2 cellular contexts compared by ENCODE assay signal in the genomic region with DNA sequence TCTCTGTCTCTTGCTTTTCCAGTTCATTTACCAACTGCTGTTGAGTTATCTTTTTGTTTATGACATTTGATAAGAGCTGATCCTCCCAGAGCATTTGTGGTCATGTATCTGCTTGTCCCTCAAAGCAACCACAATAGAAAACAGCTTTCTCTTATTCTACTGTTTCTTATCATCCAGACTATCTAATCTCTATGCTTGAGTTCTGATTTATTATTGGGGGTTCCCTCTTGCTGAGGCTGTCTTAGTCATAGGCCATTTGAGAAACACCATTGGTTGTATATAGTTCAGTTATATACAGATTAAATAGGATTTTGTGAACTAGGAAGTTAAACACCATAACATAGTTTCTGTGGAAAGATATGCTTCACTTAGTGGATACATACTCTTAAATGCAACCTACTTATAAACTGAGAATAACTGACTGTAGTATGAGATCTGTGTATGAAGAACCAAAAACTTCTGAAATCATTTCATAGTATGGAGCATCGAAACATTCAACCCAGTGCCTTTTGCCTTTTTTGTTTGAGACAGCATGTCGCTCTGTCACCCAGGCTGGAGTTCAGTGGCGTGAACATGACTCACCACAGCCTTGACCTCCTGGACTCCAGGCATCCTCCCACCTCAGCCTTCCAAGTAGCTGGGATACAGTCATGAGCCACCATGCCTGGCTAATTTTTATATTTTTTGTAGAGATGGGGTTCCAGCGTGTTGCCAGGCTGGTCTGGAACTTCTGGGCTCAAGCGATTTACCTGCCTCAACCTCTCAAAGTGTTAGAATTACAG.
A peak's percentile ranks its signal among the peaks of the same experiment; 100 is the strongest.
TF ChIP-seq lines count a peak whose summit lies in the region.

No MANE protein-coding gene starts in this region.

TF ChIP-seq in SK-N-SH, 30 proteins besides CTCF, POLR2A, EP300 and RAD21 (continued from another document):
- TF ChIP-seq, protein P1, sequence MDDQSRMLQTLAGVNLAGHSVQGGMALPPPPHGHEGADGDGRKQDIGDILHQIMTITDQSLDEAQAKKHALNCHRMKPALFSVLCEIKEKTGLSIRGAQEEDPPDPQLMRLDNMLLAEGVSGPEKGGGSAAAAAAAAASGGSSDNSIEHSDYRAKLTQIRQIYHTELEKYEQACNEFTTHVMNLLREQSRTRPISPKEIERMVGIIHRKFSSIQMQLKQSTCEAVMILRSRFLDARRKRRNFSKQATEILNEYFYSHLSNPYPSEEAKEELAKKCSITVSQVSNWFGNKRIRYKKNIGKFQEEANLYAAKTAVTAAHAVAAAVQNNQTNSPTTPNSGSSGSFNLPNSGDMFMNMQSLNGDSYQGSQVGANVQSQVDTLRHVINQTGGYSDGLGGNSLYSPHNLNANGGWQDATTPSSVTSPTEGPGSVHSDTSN (IDR thresholded peaks at IDR 0.05): peak; percentile 33; the same call in 1 of the 2 replicates
- TF ChIP-seq TAF1 (IDR thresholded peaks at IDR 0.05; ENCODE audit: borderline replicate concordance, low read depth, low read length) (no peak), YY1 (IDR thresholded peaks at IDR 0.05; ENCODE audit: low read depth) (no peak), FOSL2 (IDR thresholded peaks at IDR 0.05; ENCODE audit: borderline replicate concordance, low read depth) (0 out of 2 replicates have a peak, but pooled peaks have one; percentile 3), TCF12 (IDR thresholded peaks at IDR 0.05) (peak; percentile 40), SMC3 (IDR thresholded peaks at IDR 0.05; ENCODE audit: low read depth, low read length) (no peak)
- TF ChIP-seq, protein P2, sequence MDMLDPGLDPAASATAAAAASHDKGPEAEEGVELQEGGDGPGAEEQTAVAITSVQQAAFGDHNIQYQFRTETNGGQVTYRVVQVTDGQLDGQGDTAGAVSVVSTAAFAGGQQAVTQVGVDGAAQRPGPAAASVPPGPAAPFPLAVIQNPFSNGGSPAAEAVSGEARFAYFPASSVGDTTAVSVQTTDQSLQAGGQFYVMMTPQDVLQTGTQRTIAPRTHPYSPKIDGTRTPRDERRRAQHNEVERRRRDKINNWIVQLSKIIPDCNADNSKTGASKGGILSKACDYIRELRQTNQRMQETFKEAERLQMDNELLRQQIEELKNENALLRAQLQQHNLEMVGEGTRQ (IDR thresholded peaks at IDR 0.05; ENCODE audit: borderline replicate concordance, low read depth, low read length): no peak

TF ChIP-seq in SK-N-SH treated with all-trans-retinoic acid at 6 μM for 48 hours, 23 proteins besides CTCF, POLR2A, EP300 and RAD21 (continued from another document):
- TF ChIP-seq, protein P3, sequence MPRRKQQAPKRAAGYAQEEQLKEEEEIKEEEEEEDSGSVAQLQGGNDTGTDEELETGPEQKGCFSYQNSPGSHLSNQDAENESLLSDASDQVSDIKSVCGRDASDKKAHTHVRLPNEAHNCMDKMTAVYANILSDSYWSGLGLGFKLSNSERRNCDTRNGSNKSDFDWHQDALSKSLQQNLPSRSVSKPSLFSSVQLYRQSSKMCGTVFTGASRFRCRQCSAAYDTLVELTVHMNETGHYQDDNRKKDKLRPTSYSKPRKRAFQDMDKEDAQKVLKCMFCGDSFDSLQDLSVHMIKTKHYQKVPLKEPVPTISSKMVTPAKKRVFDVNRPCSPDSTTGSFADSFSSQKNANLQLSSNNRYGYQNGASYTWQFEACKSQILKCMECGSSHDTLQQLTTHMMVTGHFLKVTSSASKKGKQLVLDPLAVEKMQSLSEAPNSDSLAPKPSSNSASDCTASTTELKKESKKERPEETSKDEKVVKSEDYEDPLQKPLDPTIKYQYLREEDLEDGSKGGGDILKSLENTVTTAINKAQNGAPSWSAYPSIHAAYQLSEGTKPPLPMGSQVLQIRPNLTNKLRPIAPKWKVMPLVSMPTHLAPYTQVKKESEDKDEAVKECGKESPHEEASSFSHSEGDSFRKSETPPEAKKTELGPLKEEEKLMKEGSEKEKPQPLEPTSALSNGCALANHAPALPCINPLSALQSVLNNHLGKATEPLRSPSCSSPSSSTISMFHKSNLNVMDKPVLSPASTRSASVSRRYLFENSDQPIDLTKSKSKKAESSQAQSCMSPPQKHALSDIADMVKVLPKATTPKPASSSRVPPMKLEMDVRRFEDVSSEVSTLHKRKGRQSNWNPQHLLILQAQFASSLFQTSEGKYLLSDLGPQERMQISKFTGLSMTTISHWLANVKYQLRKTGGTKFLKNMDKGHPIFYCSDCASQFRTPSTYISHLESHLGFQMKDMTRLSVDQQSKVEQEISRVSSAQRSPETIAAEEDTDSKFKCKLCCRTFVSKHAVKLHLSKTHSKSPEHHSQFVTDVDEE (CRISPR knock-in tag; IDR thresholded peaks at IDR 0.05): no peak
- TF ChIP-seq OSR1 (CRISPR knock-in tag; IDR thresholded peaks at IDR 0.05) (no peak), ZNF70 (CRISPR knock-in tag; IDR thresholded peaks at IDR 0.05) (no peak), SNAI2 (CRISPR knock-in tag; IDR thresholded peaks at IDR 0.05) (no peak), GLIS3 (CRISPR knock-in tag; IDR thresholded peaks at IDR 0.05) (no peak), RARB (CRISPR knock-in tag; IDR thresholded peaks at IDR 0.05) (no peak), TCF4 (CRISPR knock-in tag; IDR thresholded peaks at IDR 0.05; ENCODE audit: borderline replicate concordance) (no peak)
